ENCODE assay signal across 9 cellular contexts in genomic region chr3:13021141-13021933, GRCh38. TPM values are rescaled to one million over a fixed set of nuclear protein-coding genes. Genes with fewer than 3 reads are reported as not detected.
A peak's percentile ranks its signal among the peaks of the same experiment; 100 is the strongest.
DNase-seq lines count a peak whose midpoint lies in the region; ATAC-seq and TF ChIP-seq lines count a peak whose summit lies in the region.
"Had no signal": no experiment of that assay in that cellular context is flagged by ENCODE, and none has a peak within 500 bp of the region (broad histone marks: within the 10 kb centered on the region; RNA-seq: fewer than 3 reads in every experiment).

No MANE protein-coding gene starts in this region.

- WGBS in prostate gland, result 49% methylated on average over 25 of the region's 25 CpGs

- H3K4me1 ChIP-seq in prostate gland (replicated peaks), result no peaks in the 10 kb centered on the region

- H3K4me3 ChIP-seq in prostate gland, result no peak overlapping the region

- intact Hi-C loops in prostate gland (cut with DNase I), result no loop called here

- H3K36me3 ChIP-seq in prostate gland, result no peaks in the 10 kb centered on the region

- peak; percentile 56 for TF ChIP-seq POLR2A in GM19099 (IDR thresholded peaks at IDR 0.05; ENCODE audit: extremely low read depth, insufficient read length, low read depth)
- peak; percentile 51 for TF ChIP-seq POLR2A in Raji (IDR thresholded peaks at IDR 0.05; ENCODE audit: insufficient read depth, low read depth, low read length)
- no peak for TF ChIP-seq POLR2A in prostate gland (IDR thresholded peaks at IDR 0.05)

- no peaks in the 10 kb centered on the region for H3K9me3 ChIP-seq in prostate gland

- H3K27me3 ChIP-seq in layer of hippocampus (ENCODE audit: control insufficient read depth, insufficient read depth, low read length), result no peaks in the 10 kb centered on the region
- H3K27me3 ChIP-seq in prostate gland (replicated peaks; ENCODE audit: insufficient read depth), result no peaks in the 10 kb centered on the region

- peak; percentile 52 for DNase-seq in A172 (ENCODE audit: low spot score)
- no peak for DNase-seq in NCI-H2227 (lab: John Stamatoyannopoulos, UW; ENCODE audit: unreplicated experiment)
- DNase-seq in Kasumi-1 (lab: John Stamatoyannopoulos, UW), result no peak
- DNase-seq in prostate gland (ENCODE audit: low spot score), result no peak
- DNase-seq: KBM-7 had no signal

- no peak for ATAC-seq in GM18511 (IDR thresholded peaks at IDR 0.05; ENCODE audit: unreplicated experiment)

- peak overlapping the region; percentile 3 for H3K27ac ChIP-seq in layer of hippocampus (ENCODE audit: low read depth, low read length)
- no peak overlapping the region for H3K27ac ChIP-seq in prostate gland

- no peak for TF ChIP-seq CTCF in prostate gland (IDR thresholded peaks at IDR 0.05)

RNA-seq across cellular contexts. Expression of gene IQSEC1, which starts 51.9 kb away (rescaled TPM):
- 22.5 and 25.8 TPM in 2 replicates for total RNA-seq in A172 (2014; rRNA removed; shearing (Covaris generic))
- total RNA-seq in prostate gland, result 10 to 100 TPM; 58.2 to 94.2 TPM
